ENCODE assay signal across 8 cellular contexts in genomic region chr6:125099211-125100017, GRCh38. TPM values are rescaled to one million over a fixed set of nuclear protein-coding genes. Genes with fewer than 3 reads are reported as not detected.
DNase-seq lines count a peak whose midpoint lies in the region; ATAC-seq and TF ChIP-seq lines count a peak whose summit lies in the region.

No MANE protein-coding gene starts in this region.

- no TSS peak for BruUV-seq in Panc1 (replicated peaks; lab: Mats Ljungman, UMichigan)

- no peak overlapping the region for H3K27ac ChIP-seq in Panc1 (ENCODE audit: low read length)

- H3K4me3 ChIP-seq in Panc1 (ENCODE audit: low read depth in 2 of 2, low read length in 2 of 2) (peak overlapping the region; percentile 54 to 61), iPS-15b (ENCODE audit: low read depth, low read length) (peak overlapping the region; percentile 72), retinal pigment epithelial cell (ENCODE audit: low read length) (peak overlapping the region; percentile 61)

- peak; percentile 48 for ATAC-seq in GM18870 (IDR thresholded peaks at IDR 0.05; ENCODE audit: unreplicated experiment)
- peak; percentile 70 for ATAC-seq in HG03520 (IDR thresholded peaks at IDR 0.05; ENCODE audit: unreplicated experiment)
- peak; percentile 95 for ATAC-seq in Panc1
- no peak for ATAC-seq in HG03025 (IDR thresholded peaks at IDR 0.05; ENCODE audit: low FRiP score, unreplicated experiment)

- TF ChIP-seq CTCF in Panc1 (IDR thresholded peaks at IDR 0.05) = no peak
- no peak for TF ChIP-seq CTCF in retinal pigment epithelial cell (conservative IDR thresholded peaks at IDR 0.05; ENCODE audit: low read depth, low read length)

- H3K9me3 ChIP-seq in Panc1 (ENCODE audit: control insufficient read depth, insufficient read depth, low read depth, low read length) (no peaks in the 10 kb centered on the region), iPS-15b (ENCODE audit: control insufficient read depth, insufficient read depth, low read length) (no peaks in the 10 kb centered on the region)

- in situ Hi-C loops in Panc1 (cut with HindIII; ENCODE audit: low pct_unique_long_range_greater_than_20kb, low sequenced_read_pairs) = no loop called here

- CTCF ChIA-PET in Panc1 (lab: Charles Lee) = no interaction called here

- peak overlapping the region; percentile 28 for H3K9ac ChIP-seq in iPS-15b (ENCODE audit: low read depth, low read length)

- intact Hi-C loops in Panc1 (cut with micrococcal nuclease; ENCODE audit: unreplicated experiment) = no loop called here

- peak; percentile 76 for DNase-seq in 8988T
- DNase-seq in Panc1 (ENCODE audit: low read depth, low spot score) = no peak
- peak; percentile 24 for DNase-seq in brain pericyte (ENCODE audit: low read depth, low spot score)
- DNase-seq in retinal pigment epithelial cell (ENCODE audit: low read depth) = no peak

- POLR2A ChIA-PET in Panc1 (lab: Charles Lee) = no interaction called here

- no peaks in the 10 kb centered on the region for H3K36me3 ChIP-seq in Panc1 (ENCODE audit: control insufficient read depth, insufficient read depth, low read length)
- no peaks in the 10 kb centered on the region for H3K36me3 ChIP-seq in iPS-15b (ENCODE audit: control insufficient read depth, insufficient read depth, low read length)

- H3K4me1 ChIP-seq in Panc1 (ENCODE audit: control insufficient read depth, insufficient read depth, low read length) (0 out of 2 replicates have a peak, but pooled peaks cover 6% of the 10 kb centered on the region), iPS-15b (ENCODE audit: control insufficient read depth, insufficient read depth, low read length) (peaks cover 9% of the 10 kb centered on the region)

- H3K27me3 ChIP-seq in Panc1 (ENCODE audit: control insufficient read depth, insufficient read depth, low read length) (no peaks in the 10 kb centered on the region; the same call in 1 of the 2 replicates), iPS-15b (ENCODE audit: control insufficient read depth, insufficient read depth, low read length) (no peaks in the 10 kb centered on the region)

RNA-seq across cellular contexts. Expression of gene TPD52L1, which starts 54.2 kb away (rescaled TPM):
- 2.9 TPM for total RNA-seq in Panc1 (2021; ENCODE audit: unreplicated experiment)
- 2.2 TPM for polyA plus RNA-seq in Panc1 (2012; ENCODE audit: insufficient read length)

Comparison
In these comparisons a context has a peak if more than half of its experiments do, and no peak if none do; other contexts are left out.
1. DNase-seq: peak in 8988T (single experiment) and brain pericyte (single experiment); none in Panc1 (single experiment) and retinal pigment epithelial cell (single experiment).
2. Peak in every context shown above with its lines, with median percentiles within 50 percentile points of each other: H3K4me3 ChIP-seq.